Comparison of ENCODE assay signal across 8 cellular contexts in the genomic region with DNA sequence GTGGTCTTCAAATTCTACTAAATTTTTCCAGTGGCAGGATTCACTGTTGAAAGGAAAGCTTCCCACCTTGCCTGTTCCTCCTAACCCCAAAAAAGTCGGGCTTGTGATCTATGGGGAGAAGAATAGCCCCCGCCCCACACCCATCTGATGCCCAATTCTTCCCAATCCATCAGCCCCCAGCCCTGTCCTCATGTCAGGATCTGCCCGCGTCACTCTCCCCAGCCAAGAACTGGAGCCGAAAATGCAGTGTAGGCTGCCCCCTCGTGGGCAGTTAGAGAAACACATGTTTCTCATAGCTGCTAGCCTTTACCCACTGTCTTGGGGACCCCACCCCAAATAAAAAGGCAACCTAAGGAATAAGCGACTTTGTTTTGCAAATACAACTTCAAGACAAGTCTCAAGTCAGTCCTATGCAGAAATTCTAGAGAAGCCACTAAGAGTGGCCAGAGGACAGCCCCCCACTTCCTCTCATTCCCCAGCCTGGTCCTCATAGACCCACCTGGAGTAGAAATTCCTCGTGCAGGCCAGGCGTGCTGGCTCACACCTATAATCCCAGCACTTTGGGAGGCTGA. TPM values are rescaled to one million over a fixed set of nuclear protein-coding genes. Genes with fewer than 3 reads are reported as not detected.
DNase-seq lines count a peak whose midpoint lies in the region; ATAC-seq and TF ChIP-seq lines count a peak whose summit lies in the region.

No MANE protein-coding gene starts in this region.

- intact Hi-C loops in cardiac septum (cut with DNase I) = loop anchor here (1.0 to 5.0 kb wide), 2 partner anchors 134 to 397 kb away; no protein-coding TSS in a partner anchor

- no peaks in the 10 kb centered on the region for H3K36me3 Mint-ChIP-seq in activated naive CD8-positive, alpha-beta T cell treated with anti-CD3 and anti-CD28 coated beads for 36 hours

- CTCF ChIA-PET in RWPE1 (lab: Yijun Ruan, JAX) = interaction anchor here (0.6 to 7.1 kb wide), 25 partner anchors 8 to 428 kb away, joined by 3 to 258 read pairs (median 5); a partner anchor contains a TSS

- H3K4me3 Mint-ChIP-seq in activated naive CD8-positive, alpha-beta T cell treated with anti-CD3 and anti-CD28 coated beads for 36 hours = peak overlapping the region; percentile 47

- H3K9me3 Mint-ChIP-seq in activated naive CD8-positive, alpha-beta T cell treated with anti-CD3 and anti-CD28 coated beads for 36 hours = no peaks in the 10 kb centered on the region

- no peaks in the 10 kb centered on the region for H3K27me3 Mint-ChIP-seq in activated naive CD8-positive, alpha-beta T cell treated with anti-CD3 and anti-CD28 coated beads for 36 hours

- H3K27ac Mint-ChIP-seq in activated naive CD8-positive, alpha-beta T cell treated with anti-CD3 and anti-CD28 coated beads for 36 hours = peak overlapping the region; percentile 59

- POLR2A ChIA-PET in RWPE1 (lab: Yijun Ruan, JAX; ENCODE audit: low non-redundant PET) = interaction anchor here (0.7 kb wide), 1 partner anchor 144 kb away, joined by 4 read pairs; no protein-coding TSS in a partner anchor

- H3K4me1 Mint-ChIP-seq in activated naive CD8-positive, alpha-beta T cell treated with anti-CD3 and anti-CD28 coated beads for 36 hours = peaks cover 24% of the 10 kb centered on the region

- no peak overlapping the region for H3K27ac ChIP-seq in RWPE1

- ATAC-seq in GM19023 (IDR thresholded peaks at IDR 0.05; ENCODE audit: unreplicated experiment) = no peak
- ATAC-seq in HG02938 (IDR thresholded peaks at IDR 0.05; ENCODE audit: unreplicated experiment) = no peak

- peak; percentile 90 for TF ChIP-seq CTCF in RWPE1 (conservative IDR thresholded peaks at IDR 0.05; ENCODE audit: low read depth)

- peak; percentile 26 for DNase-seq in DMS153 (lab: John Stamatoyannopoulos, UW)
- DNase-seq in HT1080 (ENCODE audit: low read depth) = peak; percentile 50
- peak; percentile 82 for DNase-seq in RWPE1 (ENCODE audit: low spot score)
- peak; percentile 66 for DNase-seq in activated naive CD8-positive, alpha-beta T cell treated with anti-CD3 and anti-CD28 coated beads for 36 hours
- DNase-seq in cardiac septum (ENCODE audit: low spot score) = peak; percentile 88
- peak; percentile 80 for DNase-seq in retina

RNA-seq across cellular contexts. Expression of a gene that starts 13.0 kb away (rescaled TPM):
- total RNA-seq in HT1080 (2014; rRNA removed; shearing (Covaris generic)) = 39.3 and 50.7 TPM in 2 replicates
- 90.6 and 90.9 TPM in 2 replicates for polyA plus RNA-seq in HT1080 (2015; cell fraction: cytosol; rRNA removed)
- 80.5 and 96.7 TPM in 2 replicates for polyA plus RNA-seq in HT1080 (2015; cell fraction: nucleus; rRNA removed)
- total RNA-seq in activated naive CD8-positive, alpha-beta T cell treated with anti-CD3 and anti-CD28 coated beads for 36 hours = 100 to 1,000 TPM; 308 to 310 TPM
- 29.5 TPM for total RNA-seq in cardiac septum

RNA-seq across cellular contexts. Expression of a gene that starts 20.2 kb away (rescaled TPM):
- total RNA-seq in HT1080 (2014; rRNA removed; shearing (Covaris generic)) = not detected in 2 replicates
- not detected in 2 replicates for polyA plus RNA-seq in HT1080 (2015; cell fraction: cytosol; rRNA removed)
- not detected in 2 replicates for polyA plus RNA-seq in HT1080 (2015; cell fraction: nucleus; rRNA removed)
- not detected for total RNA-seq in activated naive CD8-positive, alpha-beta T cell treated with anti-CD3 and anti-CD28 coated beads for 36 hours
- not detected for total RNA-seq in cardiac septum

RNA-seq across cellular contexts. Expression of a gene that starts 43.5 kb away (rescaled TPM):
- 1.3 and 2.5 TPM in 2 replicates for total RNA-seq in HT1080 (2014; rRNA removed; shearing (Covaris generic))
- 1.5 and 1.7 TPM in 2 replicates for polyA plus RNA-seq in HT1080 (2015; cell fraction: cytosol; rRNA removed)
- polyA plus RNA-seq in HT1080 (2015; cell fraction: nucleus; rRNA removed) = 0.90 and 1.9 TPM in 2 replicates
- total RNA-seq in activated naive CD8-positive, alpha-beta T cell treated with anti-CD3 and anti-CD28 coated beads for 36 hours = 1 to 10 TPM; 4.7 to 4.9 TPM
- total RNA-seq in cardiac septum = 0.30 TPM

RNA-seq across cellular contexts. Expression of a gene that starts 43.8 kb away (rescaled TPM):
- 0.05 TPM in 1 of 2 replicates, not detected in the other for total RNA-seq in HT1080 (2014; rRNA removed; shearing (Covaris generic))
- not detected in 2 replicates for polyA plus RNA-seq in HT1080 (2015; cell fraction: cytosol; rRNA removed)
- polyA plus RNA-seq in HT1080 (2015; cell fraction: nucleus; rRNA removed) = 0.32 TPM in 1 of 2 replicates, not detected in the other
- total RNA-seq in activated naive CD8-positive, alpha-beta T cell treated with anti-CD3 and anti-CD28 coated beads for 36 hours = under 1 TPM; 0.14 to 0.33 TPM
- total RNA-seq in cardiac septum = 7.9 TPM

RNA-seq across cellular contexts. Expression of a gene that starts 57.6 kb away (rescaled TPM):
- 0.10 and 0.26 TPM in 2 replicates for total RNA-seq in HT1080 (2014; rRNA removed; shearing (Covaris generic))
- polyA plus RNA-seq in HT1080 (2015; cell fraction: cytosol; rRNA removed) = not detected in 2 replicates
- polyA plus RNA-seq in HT1080 (2015; cell fraction: nucleus; rRNA removed) = not detected in 2 replicates
- under 1 TPM in 1 of 2 experiments, not detected in 1; 0.19 TPM for total RNA-seq in activated naive CD8-positive, alpha-beta T cell treated with anti-CD3 and anti-CD28 coated beads for 36 hours
- total RNA-seq in cardiac septum = 0.67 TPM

Comparison
In these comparisons a context has a peak if more than half of its experiments do, and no peak if none do; other contexts are left out.
1. DNase-seq: peak in every context shown above with its lines; median percentile 88 in cardiac septum; 82 in RWPE1; 80 in retina; 66 in activated naive CD8-positive, alpha-beta T cell treated with anti-CD3 and anti-CD28 coated beads for 36 hours; 50 in HT1080; 26 in DMS153.